ENCODE assay signal across 10 cellular contexts in genomic region chr11:100980156-100980555, GRCh38.
DNase-seq lines count a peak whose midpoint lies in the region; ATAC-seq and TF ChIP-seq lines count a peak whose summit lies in the region.
"Had no signal": no experiment of that assay in that cellular context is flagged by ENCODE, and none has a peak within 500 bp of the region (broad histone marks: within the 10 kb centered on the region; RNA-seq: fewer than 3 reads in every experiment).

No MANE protein-coding gene starts in this region.

- H3K36me3 ChIP-seq in cardiac muscle cell (peaks cover 65% of the 10 kb centered on the region), RWPE2 (ENCODE audit: low read depth) (no peaks in the 10 kb centered on the region), uterus (no peaks in the 10 kb centered on the region), aorta (ENCODE audit: control insufficient read depth in 1 of 2, insufficient read depth in 2 of 2, low read length in 1 of 2) (no peaks in the 10 kb centered on the region), tibial nerve (peaks cover 0 to 55% (median 0%) of the 10 kb centered on the region in 3 donors)

- H3K27me3 ChIP-seq in cardiac muscle cell (no peaks in the 10 kb centered on the region), right cardiac atrium (ENCODE audit: control insufficient read depth, insufficient read depth) (no peaks in the 10 kb centered on the region), RWPE2 (ENCODE audit: insufficient read depth, poor library complexity, severe bottlenecking) (no peaks in the 10 kb centered on the region), uterus (no peaks in the 10 kb centered on the region), aorta (ENCODE audit: control insufficient read depth in 1 of 2, insufficient read depth in 2 of 2, low read length in 1 of 2) (no peaks in the 10 kb centered on the region), tibial nerve (no peaks in the 10 kb centered on the region)

- H3K27ac ChIP-seq in cardiac muscle cell = peak overlapping the region; percentile 65
- H3K27ac ChIP-seq in right cardiac atrium (ENCODE audit: low read length) = no peak overlapping the region
- H3K27ac ChIP-seq in RWPE2 (ENCODE audit: poor library complexity, severe bottlenecking) = no peak overlapping the region
- H3K27ac ChIP-seq in uterus = peak overlapping the region in 1 of 2 donors; percentile 4
- no peak overlapping the region for H3K27ac ChIP-seq in aorta (ENCODE audit: low read depth in 1 of 2, low read length in 2 of 2)
- no peak overlapping the region for H3K27ac ChIP-seq in tibial nerve

- peaks cover 7% of the 10 kb centered on the region for H3K4me1 ChIP-seq in cardiac muscle cell (ENCODE audit: low read depth)
- no peaks in the 10 kb centered on the region for H3K4me1 ChIP-seq in right cardiac atrium (ENCODE audit: control insufficient read depth, insufficient read depth, low read length)
- H3K4me1 ChIP-seq in RWPE2 (ENCODE audit: insufficient read depth, poor library complexity, severe bottlenecking) = no peaks in the 10 kb centered on the region
- H3K4me1 ChIP-seq in uterus = no peaks in the 10 kb centered on the region
- H3K4me1 ChIP-seq in aorta (ENCODE audit: control insufficient read depth in 1 of 2, insufficient read depth in 2 of 2, low read length in 2 of 2) = no peaks in the 10 kb centered on the region
- H3K4me1 ChIP-seq in tibial nerve = no peaks in the 10 kb centered on the region

- no peak for ATAC-seq in right cardiac atrium
- no peak for ATAC-seq in RWPE2 (ENCODE audit: low read depth)
- no peak for ATAC-seq in aorta (ENCODE audit: low FRiP score)

- no peak for TF ChIP-seq EP300 in tibial nerve (IDR thresholded peaks at IDR 0.05)

- DNase-seq in cardiac muscle cell (ENCODE audit: low read depth in 1 of 2, low spot score in 1 of 2) (peak in 1 of 2 donors; percentile 41), right cardiac atrium (no peak), RWPE2 (ENCODE audit: low spot score) (no peak), fibroblast of villous mesenchyme (ENCODE audit: low read depth) (peak; percentile 54), uterus (no peak), aorta (no peak), tibial nerve (ENCODE audit: low spot score in 2 of 2) (no peak), ecto neural progenitor cell (ENCODE audit: low spot score) (no peak)
- DNase-seq: C1 segment of cervical spinal cord; effector memory CD4-positive, alpha-beta T cell had no signal

- TF ChIP-seq POLR2A in uterus (IDR thresholded peaks at IDR 0.05) = no peak
- TF ChIP-seq POLR2A in tibial nerve (IDR thresholded peaks at IDR 0.05) = no peak

- no peak overlapping the region for H3K4me3 ChIP-seq in cardiac muscle cell
- no peak overlapping the region for H3K4me3 ChIP-seq in right cardiac atrium (ENCODE audit: low read length)
- H3K4me3 ChIP-seq in RWPE2 (ENCODE audit: severe bottlenecking) = no peak overlapping the region
- H3K4me3 ChIP-seq in fibroblast of villous mesenchyme (ENCODE audit: low read depth, low read length) = no peak overlapping the region
- no peak overlapping the region for H3K4me3 ChIP-seq in uterus
- H3K4me3 ChIP-seq in aorta (ENCODE audit: low read length in 2 of 2) = no peak overlapping the region
- H3K4me3 ChIP-seq in tibial nerve = no peak overlapping the region

- TF ChIP-seq CTCF in cardiac muscle cell (IDR thresholded peaks at IDR 0.05; ENCODE audit: low read depth, low read length) (peak; percentile 50), RWPE2 (IDR thresholded peaks at IDR 0.05; ENCODE audit: poor library complexity, severe bottlenecking) (peak; percentile 37), fibroblast of villous mesenchyme (IDR thresholded peaks at IDR 0.05; ENCODE audit: insufficient read depth, low read depth, low read length) (peak; percentile 47), uterus (IDR thresholded peaks at IDR 0.05) (peak; percentile 43 to 66 (median 56)), tibial nerve (IDR thresholded peaks at IDR 0.05) (no peak)

- H3K9me3 ChIP-seq in cardiac muscle cell (ENCODE audit: low read depth) = no peaks in the 10 kb centered on the region
- no peaks in the 10 kb centered on the region for H3K9me3 ChIP-seq in right cardiac atrium (ENCODE audit: control insufficient read depth, low read length)
- H3K9me3 ChIP-seq in RWPE2 (ENCODE audit: severe bottlenecking) = no peaks in the 10 kb centered on the region
- no peaks in the 10 kb centered on the region for H3K9me3 ChIP-seq in uterus
- no peaks in the 10 kb centered on the region for H3K9me3 ChIP-seq in aorta (ENCODE audit: control insufficient read depth, low read length)
- H3K9me3 ChIP-seq in tibial nerve = no peaks in the 10 kb centered on the region

- 57% methylated on average over 3 of the region's 3 CpGs for WGBS in right cardiac atrium
- WGBS in aorta, 2 donors = 34% methylated on average over 3 of the region's 3 CpGs
- WGBS in tibial nerve, 2 donors = 84 to 88% methylated on average over 3 of the region's 3 CpGs

- intact Hi-C loops in right cardiac atrium (cut with DNase I) = loop anchor here in 3 of 4 donors (5.0 to 10.0 kb wide), 3 partner anchors 345 to 457 kb away; no protein-coding TSS in a partner anchor
- intact Hi-C loops in uterus (cut with DNase I; ENCODE audit: low total_unique reads) = no loop called here
- intact Hi-C loops in aorta (cut with DNase I) = loop anchor here in 1 of 2 donors (2.0 kb wide), 1 partner anchor 457 kb away; no protein-coding TSS in a partner anchor

Comparison
In these comparisons a context has a peak if more than half of its experiments do, and no peak if none do; other contexts are left out.
1. CTCF ChIP-seq: peak in cardiac muscle cell (single experiment), RWPE2 (single experiment), fibroblast of villous mesenchyme (single experiment) and uterus (4 of 4); none in tibial nerve (0 of 5).